ENCODE assay signal across 13 cellular contexts in the genomic region with DNA sequence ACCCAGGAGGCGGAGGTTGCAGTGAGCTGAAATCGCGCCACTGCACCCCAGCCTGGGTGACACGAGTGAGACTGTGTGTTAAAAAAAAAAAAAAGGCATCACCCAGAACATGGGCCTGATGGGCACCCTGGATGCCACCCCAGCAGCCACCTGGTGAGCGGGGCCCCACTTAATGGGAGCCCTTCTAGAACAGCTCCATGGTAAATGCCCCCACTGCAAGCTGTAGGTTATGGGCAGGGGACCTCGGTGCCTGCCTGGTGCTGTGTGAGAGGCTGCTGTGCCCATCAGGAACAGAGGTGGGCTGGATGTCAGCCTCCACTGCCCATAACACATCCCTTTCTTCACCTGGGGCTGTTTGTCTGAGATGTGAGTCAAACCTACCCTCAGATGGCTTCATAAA.
DNase-seq lines count a peak whose midpoint lies in the region; ATAC-seq and TF ChIP-seq lines count a peak whose summit lies in the region.
"Had no signal": no experiment of that assay in that cellular context is flagged by ENCODE, and none has a peak within 500 bp of the region (broad histone marks: within the 10 kb centered on the region; RNA-seq: fewer than 3 reads in every experiment).

No MANE protein-coding gene starts in this region.

- H3K27me3 Mint-ChIP-seq in chondrocyte (ENCODE audit: low read depth) = no peaks in the 10 kb centered on the region
- peaks cover 0 to 3% (median 0%) of the 10 kb centered on the region in 5 donors for H3K27me3 Mint-ChIP-seq in naive thymus-derived CD4-positive, alpha-beta T cell

- CTCF ChIA-PET in naive thymus-derived CD4-positive, alpha-beta T cell (lab: Charles Lee) = interaction anchor here (0.6 to 1.7 kb wide), 9 partner anchors 9 to 295 kb away, joined by 3 to 16 read pairs (median 4); no protein-coding TSS in a partner anchor

- no peaks in the 10 kb centered on the region for H3K9me3 ChIP-seq in right atrium auricular region
- no peaks in the 10 kb centered on the region for H3K9me3 ChIP-seq in naive thymus-derived CD4-positive, alpha-beta T cell (ENCODE audit: control insufficient read depth in 2 of 3, low read length in 3 of 3)
- H3K9me3 ChIP-seq in uterus = no peaks in the 10 kb centered on the region

- H3K4me3 ChIP-seq in right atrium auricular region = no peak overlapping the region
- no peak overlapping the region for H3K4me3 ChIP-seq in naive thymus-derived CD4-positive, alpha-beta T cell (ENCODE audit: low read length)
- no peak overlapping the region for H3K4me3 ChIP-seq in uterus
- no peak overlapping the region for H3K4me3 ChIP-seq in lower leg skin (ENCODE audit: low read depth, poor library complexity, severe bottlenecking)

- ATAC-seq in left ventricle myocardium superior (no peak), GM18502 (IDR thresholded peaks at IDR 0.05; ENCODE audit: poor library complexity, unreplicated experiment) (no peak)
- ATAC-seq in naive thymus-derived CD4-positive, alpha-beta T cell = no peak

- no peaks in the 10 kb centered on the region for H3K36me3 Mint-ChIP-seq in chondrocyte (ENCODE audit: low read depth)
- H3K36me3 Mint-ChIP-seq in naive thymus-derived CD4-positive, alpha-beta T cell = no peaks in the 10 kb centered on the region
- H3K36me3 Mint-ChIP-seq: CD4-positive, CD25-positive, alpha-beta regulatory T cell had no signal

- no peaks in the 10 kb centered on the region for H3K27me3 ChIP-seq in right atrium auricular region
- no peaks in the 10 kb centered on the region for H3K27me3 ChIP-seq in naive thymus-derived CD4-positive, alpha-beta T cell (ENCODE audit: control insufficient read depth in 2 of 2, insufficient read depth in 2 of 2, low read length in 2 of 2)
- no peaks in the 10 kb centered on the region for H3K27me3 ChIP-seq in uterus

- H3K4me3 Mint-ChIP-seq in chondrocyte (ENCODE audit: unreplicated experiment) = no peak overlapping the region
- no peak overlapping the region for H3K4me3 Mint-ChIP-seq in naive thymus-derived CD4-positive, alpha-beta T cell
- H3K4me3 Mint-ChIP-seq: CD4-positive, CD25-positive, alpha-beta regulatory T cell; H9 had no signal

- H3K27ac ChIP-seq in right atrium auricular region = peak overlapping the region; percentile 10 to 30
- H3K27ac ChIP-seq in naive thymus-derived CD4-positive, alpha-beta T cell (ENCODE audit: low read depth, low read length) = no peak overlapping the region
- peak overlapping the region; percentile 53 to 56 for H3K27ac ChIP-seq in uterus

- H3K4me1 ChIP-seq in right atrium auricular region = peaks cover 0 to 25% of the 10 kb centered on the region in 2 donors
- peaks cover 0 to 17% of the 10 kb centered on the region in 2 donors for H3K4me1 ChIP-seq in naive thymus-derived CD4-positive, alpha-beta T cell (ENCODE audit: control insufficient read depth in 2 of 2, insufficient read depth in 2 of 2, low read length in 2 of 2)
- H3K4me1 ChIP-seq in uterus = peaks cover 4 to 15% of the 10 kb centered on the region in 2 donors

- H3K9me3 Mint-ChIP-seq in chondrocyte (ENCODE audit: low read depth) = no peaks in the 10 kb centered on the region
- no peaks in the 10 kb centered on the region for H3K9me3 Mint-ChIP-seq in naive thymus-derived CD4-positive, alpha-beta T cell
- H3K9me3 Mint-ChIP-seq: CD4-positive, CD25-positive, alpha-beta regulatory T cell; H9 had no signal

- POLR2A ChIA-PET in naive thymus-derived CD4-positive, alpha-beta T cell (lab: Charles Lee) = interaction anchor here (0.5 to 2.7 kb wide), 10 partner anchors 12 to 295 kb away, joined by 3 to 12 read pairs (median 4); partner anchors contain the start of gene MEF2A

- H3K36me3 ChIP-seq in right atrium auricular region (no peaks in the 10 kb centered on the region), uterus (no peaks in the 10 kb centered on the region)
- H3K36me3 ChIP-seq in naive thymus-derived CD4-positive, alpha-beta T cell (ENCODE audit: control insufficient read depth in 2 of 3, insufficient read depth in 3 of 3, low read length in 3 of 3) = no peaks in the 10 kb centered on the region

- TF ChIP-seq CTCF in right atrium auricular region (IDR thresholded peaks at IDR 0.05) (no peak), chondrocyte (IDR thresholded peaks at IDR 0.05) (no peak), uterus (IDR thresholded peaks at IDR 0.05) (no peak), lower leg skin (IDR thresholded peaks at IDR 0.05) (no peak)

- H3K4me1 Mint-ChIP-seq in chondrocyte (ENCODE audit: low read depth) = peaks cover 33% of the 10 kb centered on the region
- H3K4me1 Mint-ChIP-seq in naive thymus-derived CD4-positive, alpha-beta T cell = peaks cover 0 to 28% (median 22%) of the 10 kb centered on the region in 7 donors
- H3K4me1 Mint-ChIP-seq: H9 had no signal

- DNase-seq in right atrium auricular region (ENCODE audit: low spot score) (peak; percentile 50), left ventricle myocardium superior (no peak), chondrocyte (ENCODE audit: low spot score) (peak; percentile 62), uterus (no peak), lower leg skin (ENCODE audit: low spot score in 2 of 2) (no peak), NCI-H1105 treated with DMSO at 0.1 percent for 48 hours (lab: John Stamatoyannopoulos, UW) (no peak)
- DNase-seq in naive thymus-derived CD4-positive, alpha-beta T cell = no peak
- DNase-seq: DND-41, NCI-H1436, NCI-H2029 treated with DMSO at 0.1 percent for 48 hours had no signal

- intact Hi-C loops in left ventricle myocardium superior (cut with micrococcal nuclease) = no loop called here
- intact Hi-C loops in naive thymus-derived CD4-positive, alpha-beta T cell (cut with micrococcal nuclease) = loop anchor here (1.0 to 5.0 kb wide), 7 partner anchors 33 to 320 kb away; partner anchors contain the start of gene MEF2A (in 1 of the 2)
- intact Hi-C loops in uterus (cut with DNase I; ENCODE audit: low total_unique reads) = no loop called here
- intact Hi-C loops in lower leg skin (cut with DNase I; ENCODE audit: low total_unique reads) = no loop called here

- no peak for TF ChIP-seq POLR2A in uterus (IDR thresholded peaks at IDR 0.05)
- no peak for TF ChIP-seq POLR2A in lower leg skin (IDR thresholded peaks at IDR 0.05)

- H3K27ac Mint-ChIP-seq in chondrocyte (ENCODE audit: unreplicated experiment) = peak overlapping the region; percentile 95
- H3K27ac Mint-ChIP-seq in naive thymus-derived CD4-positive, alpha-beta T cell = peak overlapping the region in 5 of 9 donors; percentile 9 to 91 (median 59)
- H3K27ac Mint-ChIP-seq: H9 had no signal

- WGBS in lower leg skin, 2 donors = 85 to 95% methylated on average over 6 of the region's 6 CpGs

Comparison
In these comparisons a context has a peak if more than half of its experiments do, and no peak if none do; other contexts are left out.
1. DNase-seq: peak in right atrium auricular region (single experiment) and chondrocyte (single experiment); none in left ventricle myocardium superior (single experiment), naive thymus-derived CD4-positive, alpha-beta T cell (0 of 9), uterus (0 of 2), lower leg skin (0 of 2) and NCI-H1105 treated with DMSO at 0.1 percent for 48 hours (single experiment).
2. intact Hi-C loops: an anchor here in naive thymus-derived CD4-positive, alpha-beta T cell (1.0 to 5.0 kb wide); none called in left ventricle myocardium superior, uterus and lower leg skin.